ENCODE assay signal across 9 cellular contexts in the genomic region with DNA sequence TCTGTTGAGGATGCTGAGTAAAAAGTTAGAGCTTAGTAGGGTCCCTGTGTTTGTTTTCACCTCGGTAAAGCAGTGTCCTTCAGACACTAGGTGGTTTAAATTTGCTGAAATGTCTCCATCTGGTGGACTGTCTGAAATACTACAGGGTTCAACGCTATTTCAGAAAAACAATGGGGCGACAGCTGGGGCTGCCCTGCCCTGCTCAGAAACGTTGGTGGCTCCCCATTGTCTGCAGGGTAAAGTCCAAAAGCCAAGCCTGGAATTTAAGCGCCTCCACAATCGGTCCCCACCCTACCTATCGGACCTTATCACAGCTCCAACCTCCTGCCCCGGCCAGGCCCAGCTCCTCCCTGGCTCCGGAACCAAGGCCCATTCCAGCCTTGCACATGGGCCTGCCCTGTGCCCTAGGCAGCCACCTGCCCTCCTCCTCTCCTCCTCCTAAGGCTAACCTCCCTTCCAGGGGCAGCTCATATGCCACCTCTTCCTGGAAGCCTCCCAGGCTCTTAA. TPM values are rescaled to one million over a fixed set of nuclear protein-coding genes. Genes with fewer than 3 reads are reported as not detected.
DNase-seq lines count a peak whose midpoint lies in the region; ATAC-seq, FAIRE-seq and TF ChIP-seq lines count a peak whose summit lies in the region.
"Had no signal": no experiment of that assay in that cellular context is flagged by ENCODE, and none has a peak within 500 bp of the region (broad histone marks: within the 10 kb centered on the region; RNA-seq: fewer than 3 reads in every experiment).

No MANE protein-coding gene starts in this region.

- peak; percentile 83 for TF ChIP-seq RAD21 in GM12878 (IDR thresholded peaks at IDR 0.05; ENCODE audit: insufficient read depth, low read depth, low read length)

- H4K20me1 ChIP-seq in OCI-LY1 (ENCODE audit: insufficient read depth, low read length): no peaks in the 10 kb centered on the region
- H4K20me1 ChIP-seq in GM12878 (ENCODE audit: control insufficient read depth, insufficient read depth): no peaks in the 10 kb centered on the region

- SMC1A ChIA-PET in GM12878 (lab: Charles Lee; ENCODE audit: uncharacterized antibody, unreplicated experiment): interaction anchor here (0.6 to 6.5 kb wide), 20 partner anchors 10 to 360 kb away, joined by 3 to 187 read pairs (median 4); no protein-coding TSS in a partner anchor

- peak; percentile 44 for FAIRE-seq in GM12878 (lab: Jason Lieb, UNC)
- FAIRE-seq: TTC549 had no signal

- H3K9me3 ChIP-seq in HEK293 (ENCODE audit: control insufficient read depth, insufficient read depth, low read depth, low read length): no peaks in the 10 kb centered on the region
- no peaks in the 10 kb centered on the region for H3K9me3 ChIP-seq in OCI-LY1 (ENCODE audit: low read length)
- H3K9me3 ChIP-seq in GM12878 (replicated peaks; ENCODE audit: control insufficient read depth, insufficient read depth, low read length): no peaks in the 10 kb centered on the region
- H3K9me3 ChIP-seq in skeletal muscle tissue (ENCODE audit: control insufficient read depth in 3 of 3, low read length in 3 of 3): no peaks in the 10 kb centered on the region

- no peak overlapping the region for H2AFZ ChIP-seq in OCI-LY1 (ENCODE audit: low read length)
- no peak overlapping the region for H2AFZ ChIP-seq in GM12878 (ENCODE audit: control insufficient read depth, low read depth, low read length)

- H3K4me1 ChIP-seq in HEK293 (ENCODE audit: control insufficient read depth, insufficient read depth, low read length): peaks cover 6% of the 10 kb centered on the region; the same call in 1 of the 2 replicates
- peaks cover 10% of the 10 kb centered on the region for H3K4me1 ChIP-seq in OCI-LY1 (ENCODE audit: insufficient read depth, low read length, severe bottlenecking)
- H3K4me1 ChIP-seq in GM12878 (ENCODE audit: control insufficient read depth, insufficient read depth, low read length): peaks cover 5% of the 10 kb centered on the region; the same call in 1 of the 2 replicates
- peaks cover 11 to 32% (median 12%) of the 10 kb centered on the region in 3 donors for H3K4me1 ChIP-seq in skeletal muscle tissue (ENCODE audit: control insufficient read depth in 3 of 3, insufficient read depth in 3 of 3, low read length in 3 of 3)

- 28% methylated on average over 9 of the region's 9 CpGs for WGBS in GM12878 (ENCODE audit: insufficient coverage, insufficient replicate concordance, low lambda C conversion rate, missing lambda C conversion rate)

- no peak overlapping the region for H3K4me3 ChIP-seq in HEK293 (ENCODE audit: low read depth, low read length)
- H3K4me3 ChIP-seq in OCI-LY1 (ENCODE audit: low read depth, low read length, poor library complexity, severe bottlenecking): no peak overlapping the region
- no peak overlapping the region for H3K4me3 ChIP-seq in GM12878
- no peak overlapping the region for H3K4me3 ChIP-seq in skeletal muscle tissue (ENCODE audit: low read length in 3 of 3)

- peak; percentile 67 for TF ChIP-seq CTCF in HEK293 (tag by site-specific recombination; IDR thresholded peaks at IDR 0.05)
- TF ChIP-seq CTCF in OCI-LY1 (IDR thresholded peaks at IDR 0.05; ENCODE audit: low read length): peak; percentile 76
- peak; percentile 54 to 73 (median 67); a peak in 5 of 6 replicates for TF ChIP-seq CTCF in GM12878 (IDR thresholded peaks at IDR 0.05 in 2 of 3, conservative IDR thresholded peaks at IDR 0.05 in 1 of 3; ENCODE audit: control insufficient read depth in 2 of 3, extremely low read depth in 1 of 3, insufficient read depth in 1 of 3, low read depth in 3 of 3, low read length in 3 of 3)

- H3K4me2 ChIP-seq in OCI-LY1 (ENCODE audit: low read length) (no peak overlapping the region), GM12878 (ENCODE audit: control insufficient read depth, insufficient read depth) (no peak overlapping the region)

- RAD21 ChIA-PET in GM12878 (lab: Charles Lee; ENCODE audit: unreplicated experiment): interaction anchor here (0.6 to 4.7 kb wide), 19 partner anchors 84 to 1000 kb away, joined by 3 to 139 read pairs (median 4); a partner anchor contains a TSS

- no TSS peak for BruUV-seq in GM12878 (replicated peaks; lab: Mats Ljungman, UMichigan)

- POLR2A ChIA-PET in HEK293 (lab: Yijun Ruan, JAX) (interaction anchor here (0.7 kb wide), 1 partner anchor 37 kb away, joined by 4 read pairs; no protein-coding TSS in a partner anchor), GM12878 (lab: Charles Lee) (interaction anchor here (0.7 to 1.2 kb wide), 2 partner anchors 264 to 304 kb away, joined by 3 to 4 read pairs; no protein-coding TSS in a partner anchor)

- intact Hi-C loops in GM12878 (cut with micrococcal nuclease; ENCODE audit: unreplicated experiment): loop anchor here (1.0 to 10.0 kb wide), 5 partner anchors 185 to 345 kb away; no protein-coding TSS in a partner anchor

- no peak for TF ChIP-seq POLR2A in GM12878 (IDR thresholded peaks at IDR 0.05; ENCODE audit: low read depth, low read length)

- H3K79me2 ChIP-seq in OCI-LY1 (ENCODE audit: insufficient read depth, low read length) (no peaks in the 10 kb centered on the region), GM12878 (ENCODE audit: control insufficient read depth, insufficient read depth, low read length) (peaks cover 7% of the 10 kb centered on the region)

- CTCF ChIA-PET in HEK293 (lab: Yijun Ruan, JAX): interaction anchor here (0.5 to 4.4 kb wide), 51 partner anchors 10 to 1420 kb away, joined by 3 to 130 read pairs (median 4); no protein-coding TSS in a partner anchor
- CTCF ChIA-PET in GM12878 (lab: Yijun Ruan, JAX): interaction anchor here (0.6 to 4.5 kb wide), 51 partner anchors 8 to 411 kb away, joined by 3 to 255 read pairs (median 4); a partner anchor contains a TSS

- H3K36me3 ChIP-seq in HEK293 (ENCODE audit: control insufficient read depth in 2 of 2, insufficient read depth in 1 of 2, low read length in 2 of 2) (no peaks in the 10 kb centered on the region), OCI-LY1 (ENCODE audit: insufficient read depth, low read length) (no peaks in the 10 kb centered on the region), GM12878 (ENCODE audit: control insufficient read depth in 2 of 2, insufficient read depth in 2 of 2, low read length in 1 of 2) (no peaks in the 10 kb centered on the region), skeletal muscle tissue (ENCODE audit: control insufficient read depth in 3 of 3, insufficient read depth in 3 of 3, low read length in 3 of 3) (no peaks in the 10 kb centered on the region)

- no peak for TF ChIP-seq EP300 in GM12878 (IDR thresholded peaks at IDR 0.05; ENCODE audit: borderline replicate concordance in 1 of 2, control insufficient read depth in 1 of 2, low read depth in 2 of 2, low read length in 2 of 2)

- no peaks in the 10 kb centered on the region for H3K9me2 ChIP-seq in OCI-LY1 (ENCODE audit: low read depth, low read length)

- no peaks in the 10 kb centered on the region for H3K27me3 ChIP-seq in OCI-LY1 (ENCODE audit: insufficient read depth, low read length)
- H3K27me3 ChIP-seq in GM12878 (replicated peaks in 1 of 2; ENCODE audit: control insufficient read depth in 2 of 2, insufficient read depth in 2 of 2, low read length in 1 of 2): no peaks in the 10 kb centered on the region
- H3K27me3 ChIP-seq in skeletal muscle tissue (ENCODE audit: control insufficient read depth in 3 of 3, insufficient read depth in 3 of 3, low read length in 3 of 3): no peaks in the 10 kb centered on the region

- peak; percentile 9 for DNase-seq in DMS53 treated with DMSO at 0.1 percent for 48 hours (lab: John Stamatoyannopoulos, UW; ENCODE audit: unreplicated experiment)
- no peak for DNase-seq in GM12878 (ENCODE audit: low read depth, low spot score)
- DNase-seq in iPS DF 4.7 (ENCODE audit: extremely low read depth, low spot score): peak; percentile 51
- no peak for DNase-seq in UCSD-AML1 (lab: John Stamatoyannopoulos, UW; ENCODE audit: unreplicated experiment)

- H3K27ac ChIP-seq in HEK293 (ENCODE audit: extremely low read depth, low read depth, low read length) (no peak overlapping the region), OCI-LY1 (ENCODE audit: low read depth, low read length, poor library complexity, severe bottlenecking) (no peak overlapping the region), GM12878 (ENCODE audit: control insufficient read depth, insufficient read depth) (no peak overlapping the region), skeletal muscle tissue (ENCODE audit: low read depth, low read length) (no peak overlapping the region)

- ATAC-seq in GM12878 (peak; percentile 66), HG03378 (IDR thresholded peaks at IDR 0.05; ENCODE audit: unreplicated experiment) (no peak)

- in situ Hi-C loops in GM12878 (cut with MboI): loop anchor here (5.0 kb wide), 1 partner anchor 343 kb away; no protein-coding TSS in a partner anchor

- no peaks in the 10 kb centered on the region for H3F3A ChIP-seq in OCI-LY1 (ENCODE audit: insufficient read depth, low read length)

- H3K9ac ChIP-seq in OCI-LY1 (ENCODE audit: low read length) (no peak overlapping the region), GM12878 (ENCODE audit: control insufficient read depth, insufficient read depth, low read length) (no peak overlapping the region), skeletal muscle tissue (ENCODE audit: low read depth in 1 of 3, low read length in 3 of 3) (peak overlapping the region in 2 of 3 donors; percentile 19 to 61)

TF ChIP-seq in GM12878, 131 proteins besides CTCF, POLR2A, EP300 and RAD21 (continues in another document):
- TF ChIP-seq YY1 (IDR thresholded peaks at IDR 0.05; ENCODE audit: low read depth, low read length): 0 out of 2 replicates have a peak, but pooled peaks have one; percentile 31
- peak; percentile 85 for TF ChIP-seq SMC3 (IDR thresholded peaks at IDR 0.05; ENCODE audit: borderline replicate concordance, low read length)

RNA-seq across cellular contexts. Expression of a gene that starts 4.3 kb away (rescaled TPM):
- 93.6 and 95.4 TPM in 2 replicates for total RNA-seq in GM12878 (2013; cell fraction: nucleolus; rRNA removed)
- total RNA-seq in GM12878 (2014; rRNA removed): 23.5 and 24.4 TPM in 2 replicates
- total RNA-seq in GM12878 (2014; rRNA removed; fragmentation: Illumina TruSeq; extraction: Trizol): 22.9 and 26.9 TPM in 2 replicates
- 17.7 and 17.8 TPM in 2 replicates for total RNA-seq in GM12878 (2021)
- 8.3 TPM for polyA plus RNA-seq in GM12878 (2011; ENCODE audit: low read depth)
- 17.8 and 18.9 TPM in 2 replicates for polyA plus RNA-seq in GM12878 (2011; rRNA removed)
- 9.3 and 9.7 TPM in 2 replicates for polyA plus RNA-seq in GM12878 (2011; cell fraction: cytosol; rRNA removed)
- 17.1 and 24.6 TPM in 2 replicates for polyA plus RNA-seq in GM12878 (2011; cell fraction: nucleus; rRNA removed)
- 8.6 and 9.0 TPM in 2 replicates for polyA plus RNA-seq in GM12878 (2012)
- polyA plus RNA-seq in GM12878 (2014; fragmentation: Illumina TruSeq; extraction: Trizol): 24.1 and 25.0 TPM in 2 replicates
- 10 to 100 TPM; 24.5 TPM for polyA plus RNA-seq in GM12878 (2014; fragmentation: Nextera tagmentation; extraction: Ambion mirVana)
- 18.2 and 21.2 TPM in 2 replicates for polyA plus RNA-seq in GM12878 (2014; rRNA removed)
- 10 to 100 TPM; 26.7 to 32.3 TPM for polyA plus RNA-seq in GM12878 (2016; fragmentation: Nextera tagmentation; extraction: Ambion mirVana)
- 16.5 and 19.0 TPM in 2 replicates for polyA minus RNA-seq in GM12878 (2011; rRNA and poly(A)+ RNA removed)
- 5.3 and 5.6 TPM in 2 replicates for polyA minus RNA-seq in GM12878 (2011; cell fraction: cytosol; rRNA and poly(A)+ RNA removed)
- polyA minus RNA-seq in GM12878 (2011; cell fraction: nucleus; rRNA and poly(A)+ RNA removed): 11.2 and 20.6 TPM in 2 replicates
- total RNA-seq in skeletal muscle tissue: 15.1 TPM

Comparison
In these comparisons a context has a peak if more than half of its experiments do, and no peak if none do; other contexts are left out.
1. DNase-seq: peak in DMS53 treated with DMSO at 0.1 percent for 48 hours (single experiment) and iPS DF 4.7 (single experiment); none in GM12878 (single experiment) and UCSD-AML1 (single experiment).
2. H3K9ac ChIP-seq: peak in skeletal muscle tissue (2 of 3); none in OCI-LY1 (single experiment) and GM12878 (single experiment).
3. Peak in every context shown above with its lines, with median percentiles within 50 percentile points of each other: CTCF ChIP-seq.